ENCODE assay signal across 33 cellular contexts in genomic region chr6:27931209-27931608, GRCh38. TPM values are rescaled to one million over a fixed set of nuclear protein-coding genes. Genes with fewer than 3 reads are reported as not detected.
"Had no signal": no experiment of that assay in that cellular context is flagged by ENCODE, and none has a peak within 500 bp of the region (broad histone marks: within the 10 kb centered on the region; RNA-seq: fewer than 3 reads in every experiment).

No MANE protein-coding gene starts in this region.

- H3K27ac ChIP-seq: coronary artery, dorsolateral prefrontal cortex, epithelial cell of prostate, esophagus squamous epithelium, gastrocnemius medialis, heart right ventricle, left lung, lower lobe of right lung had no signal

- H3K9me3 ChIP-seq: esophagus squamous epithelium, gastrocnemius medialis, heart right ventricle, left lung, lower lobe of right lung, mucosa of descending colon had no signal

- H3K36me3 ChIP-seq: esophagus squamous epithelium, gastrocnemius medialis, heart right ventricle, left lung, lower lobe of right lung had no signal

- H3K4me3 ChIP-seq: coronary artery, dorsolateral prefrontal cortex, esophagus squamous epithelium, gastrocnemius medialis, heart right ventricle, left lung, lower lobe of right lung, mucosa of descending colon had no signal

- ATAC-seq: esophagus mucosa, gastrocnemius medialis, heart right ventricle, left cardiac atrium, left lung, left ventricle myocardium superior, lower lobe of right lung, mucosa of descending colon had no signal

- H3K4me1 ChIP-seq: esophagus squamous epithelium, gastrocnemius medialis, heart right ventricle, left lung, lower lobe of right lung had no signal

- H3K27me3 ChIP-seq: left lung had no signal

- DNase-seq: dermis blood vessel endothelial cell; dorsolateral prefrontal cortex; effector CD4-positive, alpha-beta T cell; effector memory CD4-positive, alpha-beta T cell; erythroblast; esophagus squamous epithelium; foreskin fibroblast; foreskin melanocyte; gastrocnemius medialis; glutamatergic neuron; head of caudate nucleus; heart right ventricle; hippocampal formation; left cardiac atrium; left lung; left ventricle myocardium superior; lower lobe of right lung; mesenchymal stem cell; mucosa of descending colon; naive B cell had no signal

- FAIRE-seq: colon, islet of Langerhans, keratinocyte had no signal

RNA-seq across cellular contexts. Expression of gene OR2B2, which starts 19.0 kb away (rescaled TPM):
- total RNA-seq: dermis blood vessel endothelial cell, dorsolateral prefrontal cortex, esophagus mucosa, esophagus squamous epithelium, gastrocnemius medialis, glomerular endothelial cell, heart right ventricle, kidney epithelial cell, left cardiac atrium, left lung, left ventricle myocardium superior, lower leg skin, lower lobe of right lung, lung microvascular endothelial cell, mesenteric fat pad, mesothelial cell of epicardium, mucosa of descending colon, myocyte had no signal
- polyA plus RNA-seq: heart right ventricle, keratinocyte had no signal

RNA-seq across cellular contexts. Expression of gene OR2B6, which starts 25.8 kb away (rescaled TPM):
- total RNA-seq: dermis blood vessel endothelial cell, dorsolateral prefrontal cortex, esophagus mucosa, esophagus squamous epithelium, gastrocnemius medialis, glomerular endothelial cell, heart right ventricle, kidney epithelial cell, left cardiac atrium, left lung, left ventricle myocardium superior, lower leg skin, lower lobe of right lung, lung microvascular endothelial cell, mesenteric fat pad, mesothelial cell of epicardium, mucosa of descending colon, myocyte had no signal
- polyA plus RNA-seq: heart right ventricle, keratinocyte had no signal
